ENCODE assay signal across 1 cellular context in the genomic region with DNA sequence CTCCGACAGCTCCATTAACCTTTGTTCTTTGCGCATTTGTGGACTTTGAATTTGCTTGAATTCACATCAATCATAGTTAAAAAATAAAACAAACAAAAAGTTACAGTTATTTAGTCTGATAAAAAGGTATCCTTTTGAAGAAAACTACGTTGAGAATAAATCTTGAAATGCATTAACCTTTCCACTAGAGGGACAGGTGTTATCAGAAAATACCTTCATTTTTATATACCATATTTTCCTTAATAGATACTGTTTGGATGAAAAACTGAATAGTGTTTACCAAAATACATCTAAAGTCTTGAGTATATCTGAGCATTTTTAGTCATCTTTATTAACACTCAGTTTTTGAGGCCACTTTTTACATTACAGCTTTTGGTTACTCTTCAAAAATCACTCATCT.
TF ChIP-seq lines count a peak whose summit lies in the region.

No MANE protein-coding gene starts in this region.

TF ChIP-seq in Ishikawa, 13 proteins besides CTCF, POLR2A, EP300 and RAD21 (continued from another document):
- TF ChIP-seq, protein P1, sequence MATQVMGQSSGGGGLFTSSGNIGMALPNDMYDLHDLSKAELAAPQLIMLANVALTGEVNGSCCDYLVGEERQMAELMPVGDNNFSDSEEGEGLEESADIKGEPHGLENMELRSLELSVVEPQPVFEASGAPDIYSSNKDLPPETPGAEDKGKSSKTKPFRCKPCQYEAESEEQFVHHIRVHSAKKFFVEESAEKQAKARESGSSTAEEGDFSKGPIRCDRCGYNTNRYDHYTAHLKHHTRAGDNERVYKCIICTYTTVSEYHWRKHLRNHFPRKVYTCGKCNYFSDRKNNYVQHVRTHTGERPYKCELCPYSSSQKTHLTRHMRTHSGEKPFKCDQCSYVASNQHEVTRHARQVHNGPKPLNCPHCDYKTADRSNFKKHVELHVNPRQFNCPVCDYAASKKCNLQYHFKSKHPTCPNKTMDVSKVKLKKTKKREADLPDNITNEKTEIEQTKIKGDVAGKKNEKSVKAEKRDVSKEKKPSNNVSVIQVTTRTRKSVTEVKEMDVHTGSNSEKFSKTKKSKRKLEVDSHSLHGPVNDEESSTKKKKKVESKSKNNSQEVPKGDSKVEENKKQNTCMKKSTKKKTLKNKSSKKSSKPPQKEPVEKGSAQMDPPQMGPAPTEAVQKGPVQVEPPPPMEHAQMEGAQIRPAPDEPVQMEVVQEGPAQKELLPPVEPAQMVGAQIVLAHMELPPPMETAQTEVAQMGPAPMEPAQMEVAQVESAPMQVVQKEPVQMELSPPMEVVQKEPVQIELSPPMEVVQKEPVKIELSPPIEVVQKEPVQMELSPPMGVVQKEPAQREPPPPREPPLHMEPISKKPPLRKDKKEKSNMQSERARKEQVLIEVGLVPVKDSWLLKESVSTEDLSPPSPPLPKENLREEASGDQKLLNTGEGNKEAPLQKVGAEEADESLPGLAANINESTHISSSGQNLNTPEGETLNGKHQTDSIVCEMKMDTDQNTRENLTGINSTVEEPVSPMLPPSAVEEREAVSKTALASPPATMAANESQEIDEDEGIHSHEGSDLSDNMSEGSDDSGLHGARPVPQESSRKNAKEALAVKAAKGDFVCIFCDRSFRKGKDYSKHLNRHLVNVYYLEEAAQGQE (IDR thresholded peaks at IDR 0.05; ENCODE audit: low read depth), result no peak
- TF ChIP-seq FOXM1 (IDR thresholded peaks at IDR 0.05; ENCODE audit: borderline replicate concordance, low read depth), result no peak
- TF ChIP-seq, protein P2, sequence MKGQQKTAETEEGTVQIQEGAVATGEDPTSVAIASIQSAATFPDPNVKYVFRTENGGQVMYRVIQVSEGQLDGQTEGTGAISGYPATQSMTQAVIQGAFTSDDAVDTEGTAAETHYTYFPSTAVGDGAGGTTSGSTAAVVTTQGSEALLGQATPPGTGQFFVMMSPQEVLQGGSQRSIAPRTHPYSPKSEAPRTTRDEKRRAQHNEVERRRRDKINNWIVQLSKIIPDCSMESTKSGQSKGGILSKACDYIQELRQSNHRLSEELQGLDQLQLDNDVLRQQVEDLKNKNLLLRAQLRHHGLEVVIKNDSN (IDR thresholded peaks at IDR 0.05), result no peak
- TF ChIP-seq CEBPB (IDR thresholded peaks at IDR 0.05), result no peak
- no peak for TF ChIP-seq CREB1 (IDR thresholded peaks at IDR 0.05; ENCODE audit: low read depth)
- no peak for TF ChIP-seq NFIC (IDR thresholded peaks at IDR 0.05)
